ENCODE assay signal across 9 cellular contexts in genomic region chr11:125170406-125171031, GRCh38. TPM values are rescaled to one million over a fixed set of nuclear protein-coding genes. Genes with fewer than 3 reads are reported as not detected.
A peak's percentile ranks its signal among the peaks of the same experiment; 100 is the strongest.
DNase-seq lines count a peak whose midpoint lies in the region; ATAC-seq and TF ChIP-seq lines count a peak whose summit lies in the region.
"Had no signal": no experiment of that assay in that cellular context is flagged by ENCODE, and none has a peak within 500 bp of the region (broad histone marks: within the 10 kb centered on the region; RNA-seq: fewer than 3 reads in every experiment).

No MANE protein-coding gene starts in this region.

- intact Hi-C loops in upper lobe of right lung (cut with DNase I): no loop called here

- peak overlapping the region; percentile 52 for H3K27ac ChIP-seq in upper lobe of right lung

- H3K4me1 Mint-ChIP-seq in WTC11 (peaks cover 58% of the 10 kb centered on the region), nephron progenitor cell (peaks cover 84% of the 10 kb centered on the region)
- H3K4me1 Mint-ChIP-seq in natural killer cell treated with Interleukin-12 subunit alpha and Interleukin-12 subunit beta and Interleukin-15 and Interleukin-18, amount 100 ng/mL, for 72 hours (ENCODE audit: low read depth in 2 of 2): peaks cover 11 to 12% of the 10 kb centered on the region in 2 donors
- H3K4me1 Mint-ChIP-seq in activated T-cell treated with anti-CD3 and anti-CD28 coated beads, Interleukin-2, amount 50 U/mL, for 72 hours (ENCODE audit: low read depth): peaks cover 8% of the 10 kb centered on the region

- TF ChIP-seq CTCF in WTC11 (IDR thresholded peaks at IDR 0.05): no peak
- no peak for TF ChIP-seq CTCF in nephron progenitor cell (IDR thresholded peaks at IDR 0.05)
- TF ChIP-seq CTCF in upper lobe of right lung (IDR thresholded peaks at IDR 0.05): no peak

- H3K27me3 Mint-ChIP-seq in WTC11 (ENCODE audit: low read depth): peaks cover 76% of the 10 kb centered on the region
- H3K27me3 Mint-ChIP-seq in nephron progenitor cell (ENCODE audit: low read depth, poor library complexity): peaks cover 5% of the 10 kb centered on the region
- peaks cover 53 to 78% of the 10 kb centered on the region in 2 donors for H3K27me3 Mint-ChIP-seq in natural killer cell treated with Interleukin-12 subunit alpha and Interleukin-12 subunit beta and Interleukin-15 and Interleukin-18, amount 100 ng/mL, for 72 hours
- H3K27me3 Mint-ChIP-seq in activated T-cell treated with anti-CD3 and anti-CD28 coated beads, Interleukin-2, amount 50 U/mL, for 72 hours (ENCODE audit: low read depth): peaks cover 78% of the 10 kb centered on the region

- POLR2A ChIA-PET in WTC11 (lab: Charles Lee): no interaction called here

- H3K36me3 ChIP-seq in upper lobe of right lung: no peaks in the 10 kb centered on the region

- H3K36me3 Mint-ChIP-seq in WTC11: no peaks in the 10 kb centered on the region
- no peaks in the 10 kb centered on the region for H3K36me3 Mint-ChIP-seq in nephron progenitor cell (ENCODE audit: low read depth)
- H3K36me3 Mint-ChIP-seq in natural killer cell treated with Interleukin-12 subunit alpha and Interleukin-12 subunit beta and Interleukin-15 and Interleukin-18, amount 100 ng/mL, for 72 hours: no peaks in the 10 kb centered on the region
- peaks cover 0 to 2% of the 10 kb centered on the region in 2 donors for H3K36me3 Mint-ChIP-seq in activated T-cell treated with anti-CD3 and anti-CD28 coated beads, Interleukin-2, amount 50 U/mL, for 72 hours (ENCODE audit: insufficient read depth in 2 of 2)

- H3K4me3 Mint-ChIP-seq in WTC11: no peak overlapping the region
- H3K4me3 Mint-ChIP-seq in nephron progenitor cell: peak overlapping the region; percentile 74
- no peak overlapping the region for H3K4me3 Mint-ChIP-seq in natural killer cell treated with Interleukin-12 subunit alpha and Interleukin-12 subunit beta and Interleukin-15 and Interleukin-18, amount 100 ng/mL, for 72 hours
- no peak overlapping the region for H3K4me3 Mint-ChIP-seq in activated T-cell treated with anti-CD3 and anti-CD28 coated beads, Interleukin-2, amount 50 U/mL, for 72 hours
- H3K4me3 Mint-ChIP-seq: T-helper 1 cell treated with Interleukin-12 subunit alpha and Interleukin-12 subunit beta and Interleukin-4 antibody, amounts not matched to agents 30 μg/mL and 1 μg/mL, for 36 hours had no signal

- peak; percentile 14 for ATAC-seq in WTC11
- ATAC-seq in upper lobe of right lung: no peak
- ATAC-seq in HG03280 (IDR thresholded peaks at IDR 0.05; ENCODE audit: unreplicated experiment): no peak
- no peak for ATAC-seq in natural killer cell treated with Interleukin-12 subunit alpha and Interleukin-12 subunit beta and Interleukin-15 and Interleukin-18, amount 100 ng/mL, for 72 hours
- ATAC-seq in activated T-cell treated with anti-CD3 and anti-CD28 coated beads, Interleukin-2, amount 50 U/mL, for 72 hours (replicated peaks in 1 of 2): no peak

- CTCF ChIA-PET in WTC11 (lab: Charles Lee): interaction anchor here (0.6 to 5.2 kb wide), 10 partner anchors 10 to 259 kb away, joined by 3 to 28 read pairs (median 6); no protein-coding TSS in a partner anchor

- H3K27ac Mint-ChIP-seq in WTC11 (no peak overlapping the region), nephron progenitor cell (peak overlapping the region; percentile 100)
- H3K27ac Mint-ChIP-seq in natural killer cell treated with Interleukin-12 subunit alpha and Interleukin-12 subunit beta and Interleukin-15 and Interleukin-18, amount 100 ng/mL, for 72 hours: no peak overlapping the region
- H3K27ac Mint-ChIP-seq in activated T-cell treated with anti-CD3 and anti-CD28 coated beads, Interleukin-2, amount 50 U/mL, for 72 hours: no peak overlapping the region
- H3K27ac Mint-ChIP-seq: T-helper 1 cell treated with Interleukin-12 subunit alpha and Interleukin-12 subunit beta and Interleukin-4 antibody, amounts not matched to agents 30 μg/mL and 1 μg/mL, for 36 hours had no signal

- peaks cover 23% of the 10 kb centered on the region for H3K4me1 ChIP-seq in upper lobe of right lung

- H3K27me3 ChIP-seq in upper lobe of right lung: peaks cover 37% of the 10 kb centered on the region

- H3K9me3 Mint-ChIP-seq in WTC11 (no peaks in the 10 kb centered on the region), nephron progenitor cell (no peaks in the 10 kb centered on the region)
- H3K9me3 Mint-ChIP-seq in natural killer cell treated with Interleukin-12 subunit alpha and Interleukin-12 subunit beta and Interleukin-15 and Interleukin-18, amount 100 ng/mL, for 72 hours: no peaks in the 10 kb centered on the region
- H3K9me3 Mint-ChIP-seq in activated T-cell treated with anti-CD3 and anti-CD28 coated beads, Interleukin-2, amount 50 U/mL, for 72 hours: no peaks in the 10 kb centered on the region
- H3K9me3 Mint-ChIP-seq: T-helper 1 cell treated with Interleukin-12 subunit alpha and Interleukin-12 subunit beta and Interleukin-4 antibody, amounts not matched to agents 30 μg/mL and 1 μg/mL, for 36 hours had no signal

- no peak overlapping the region for H3K4me3 ChIP-seq in upper lobe of right lung

- no peaks in the 10 kb centered on the region for H3K9me3 ChIP-seq in upper lobe of right lung

- DNase-seq in WTC11 (ENCODE audit: low spot score): no peak
- DNase-seq in fibroblast of the conjunctiva (ENCODE audit: low read depth): peak; percentile 92
- DNase-seq in nephron progenitor cell: peak; percentile 54
- no peak for DNase-seq in upper lobe of right lung
- no peak for DNase-seq in NCI-H524 treated with DMSO at 0.1 percent for 48 hours (lab: John Stamatoyannopoulos, UW)
- no peak for DNase-seq in natural killer cell treated with Interleukin-12 subunit alpha and Interleukin-12 subunit beta and Interleukin-15 and Interleukin-18, amount 100 ng/mL, for 72 hours (ENCODE audit: low spot score)
- no peak for DNase-seq in activated T-cell treated with anti-CD3 and anti-CD28 coated beads, Interleukin-2, amount 50 U/mL, for 72 hours

TF ChIP-seq in WTC11, 78 proteins besides CTCF, POLR2A, EP300 and RAD21:
- TF ChIP-seq TEAD4 (CRISPR knock-in tag; IDR thresholded peaks at IDR 0.05) (no peak), CBFB (CRISPR knock-in tag; IDR thresholded peaks at IDR 0.05; ENCODE audit: low read depth) (no peak), PRDM15 (CRISPR knock-in tag; IDR thresholded peaks at IDR 0.05) (peak; percentile 71; the same call in 1 of the 2 replicates)
TF ChIP-seq in WTC11: peak in this region for 1.

RNA-seq across cellular contexts. Expression of gene PKNOX2, which starts 6.0 kb away (rescaled TPM):
- 1.9 to 3.7 TPM (median 2.3 TPM) in 3 replicates for total RNA-seq in WTC11 (2021)
- 17.8 TPM for total RNA-seq in upper lobe of right lung
- total RNA-seq in natural killer cell treated with Interleukin-12 subunit alpha and Interleukin-12 subunit beta and Interleukin-15 and Interleukin-18, amount 100 ng/mL, for 72 hours: not detected
- not detected for total RNA-seq in activated T-cell treated with anti-CD3 and anti-CD28 coated beads, Interleukin-2, amount 50 U/mL, for 72 hours

RNA-seq across cellular contexts. Expression of gene TMEM218, which starts 59.1 kb away (rescaled TPM):
- 10.3 to 12.4 TPM (median 11.0 TPM) in 3 replicates for total RNA-seq in WTC11 (2021)
- total RNA-seq in upper lobe of right lung: 19.0 TPM
- 10 to 100 TPM; 14.2 to 19.7 TPM for total RNA-seq in natural killer cell treated with Interleukin-12 subunit alpha and Interleukin-12 subunit beta and Interleukin-15 and Interleukin-18, amount 100 ng/mL, for 72 hours
- 10 to 100 TPM; 14.6 to 18.4 TPM for total RNA-seq in activated T-cell treated with anti-CD3 and anti-CD28 coated beads, Interleukin-2, amount 50 U/mL, for 72 hours

Comparison
In these comparisons a context has a peak if more than half of its experiments do, and no peak if none do; other contexts are left out.
1. DNase-seq: peak in fibroblast of the conjunctiva (single experiment) and nephron progenitor cell (single experiment); none in WTC11 (single experiment), upper lobe of right lung (single experiment), NCI-H524 treated with DMSO at 0.1 percent for 48 hours (single experiment), natural killer cell treated with Interleukin-12 subunit alpha and Interleukin-12 subunit beta and Interleukin-15 and Interleukin-18, amount 100 ng/mL, for 72 hours (single experiment) and activated T-cell treated with anti-CD3 and anti-CD28 coated beads, Interleukin-2, amount 50 U/mL, for 72 hours (0 of 2).